24 cellular contexts compared by ENCODE assay signal in genomic region chr2:34003795-34004194, GRCh38.
"Had no signal": no experiment of that assay in that cellular context is flagged by ENCODE, and none has a peak within 500 bp of the region (broad histone marks: within the 10 kb centered on the region; RNA-seq: fewer than 3 reads in every experiment).

No MANE protein-coding gene starts in this region.

- H3K4me3 ChIP-seq: breast epithelium, lower lobe of right lung, mucosa of descending colon, sigmoid colon, smooth muscle cell, testis, vagina had no signal

- H3K4me1 ChIP-seq: breast epithelium, foreskin keratinocyte, lower lobe of right lung, sigmoid colon, testis, vagina had no signal

- DNase-seq: activated CD4-positive, alpha-beta T cell treated with anti-CD3 and anti-CD28 coated beads for 1 hour; activated CD4-positive, alpha-beta T cell treated with anti-CD3 and anti-CD28 coated beads, Interleukin-2, amount 50 U/mL, for 48 hours; activated CD8-positive, alpha-beta memory T cell treated with anti-CD3 and anti-CD28 coated beads, Interleukin-2, amount 50 U/mL, for 48 hours; activated naive CD4-positive, alpha-beta T cell treated with Interleukin-2 at 50 U/mL for 16 hours; activated naive CD8-positive, alpha-beta T cell treated with anti-CD3 and anti-CD28 coated beads for 36 hours; activated T-cell treated with anti-CD3 and anti-CD28 coated beads, Interleukin-2, amount 50 U/mL, for 4 hours; effector memory CD4-positive, alpha-beta T cell; foreskin keratinocyte; kidney; lower lobe of right lung; mesendoderm; mucosa of descending colon; occipital lobe; sigmoid colon; stimulated activated CD4-positive, alpha-beta T cell treated with anti-CD3 and anti-CD28 coated beads, Interleukin-15, amount 100 ng/mL, for 24 hours; testis; trophoblast cell had no signal

- H3K9me3 ChIP-seq: breast epithelium, lower lobe of right lung, mucosa of descending colon, sigmoid colon, testis, vagina had no signal

- FAIRE-seq: colon, kidney had no signal

- ATAC-seq: activated T-cell treated with anti-CD3 and anti-CD28 coated beads, Interleukin-2, amount 50 U/mL, for 4 hours; foreskin keratinocyte; left lobe of liver; lower lobe of right lung; mucosa of descending colon; stimulated activated memory B cell treated with anti-CD40 and anti-IgM and Interleukin-4, amounts not matched to agents 10 μg/mL and 1 μg/mL and 100 μg/mL, for 72 hours had no signal

- H3K4me2 ChIP-seq: smooth muscle cell had no signal

- H3K27me3 ChIP-seq: breast epithelium, foreskin keratinocyte, sigmoid colon, testis, vagina had no signal

- H3K27ac ChIP-seq: breast epithelium, foreskin keratinocyte, lower lobe of right lung, sigmoid colon, testis, vagina, VCaP had no signal

- H3K36me3 ChIP-seq: breast epithelium, lower lobe of right lung, sigmoid colon, vagina had no signal
